19 cellular contexts compared by ENCODE assay signal in genomic region chr16:54538241-54538640, GRCh38.
DNase-seq lines count a peak whose midpoint lies in the region; ATAC-seq and TF ChIP-seq lines count a peak whose summit lies in the region.
"Had no signal": no experiment of that assay in that cellular context is flagged by ENCODE, and none has a peak within 500 bp of the region (broad histone marks: within the 10 kb centered on the region; RNA-seq: fewer than 3 reads in every experiment).

No MANE protein-coding gene starts in this region.

- intact Hi-C loops in Right ventricle myocardium inferior (cut with DNase I): no loop called here

- H3K36me3 ChIP-seq in brain microvascular endothelial cell (replicated peaks): no peaks in the 10 kb centered on the region
- H3K36me3 ChIP-seq: HAP-1, thyroid gland had no signal

- no peaks in the 10 kb centered on the region for H3K27me3 ChIP-seq in brain microvascular endothelial cell (replicated peaks)
- H3K27me3 ChIP-seq: thyroid gland had no signal

- in situ Hi-C loops in brain microvascular endothelial cell (cut with HindIII; ENCODE audit: low pct_ligation_motif_present, low sequenced_read_pairs): no loop called here

- no peaks in the 10 kb centered on the region for H3K9me3 Mint-ChIP-seq in neural crest cell
- H3K9me3 Mint-ChIP-seq: activated CD4-positive, alpha-beta T cell treated with anti-CD3 and anti-CD28 coated beads, Interleukin-2, amount 10 ng/mL, durations not matched to agents 24 days and 14 days had no signal

- no peak overlapping the region for H3K27ac Mint-ChIP-seq in neural crest cell (ENCODE audit: unreplicated experiment)
- H3K27ac Mint-ChIP-seq: activated CD4-positive, alpha-beta T cell treated with anti-CD3 and anti-CD28 coated beads, Interleukin-2, amount 10 ng/mL, durations not matched to agents 24 days and 14 days; activated naive CD8-positive, alpha-beta T cell had no signal

- ATAC-seq in Right ventricle myocardium inferior: no peak

- H3K4me3 ChIP-seq in brain microvascular endothelial cell (ENCODE audit: low read depth, low read length) (no peak overlapping the region), coronary artery (no peak overlapping the region)
- H3K4me3 ChIP-seq: HAP-1, thyroid gland had no signal

- H3K27ac ChIP-seq in C4-2B: no peak overlapping the region
- H3K27ac ChIP-seq in brain microvascular endothelial cell: no peak overlapping the region
- H3K27ac ChIP-seq in coronary artery: no peak overlapping the region
- H3K27ac ChIP-seq: thyroid gland had no signal

- DNase-seq in NCI-H1436 (lab: John Stamatoyannopoulos, UW) (peak; percentile 16), brain microvascular endothelial cell (no peak), neural crest cell (ENCODE audit: low read depth, low spot score) (no peak), coronary artery (ENCODE audit: low spot score) (no peak), Right ventricle myocardium inferior (ENCODE audit: missing footprints) (no peak), GOT3 (lab: John Stamatoyannopoulos, UW) (no peak)
- no peak for DNase-seq in activated effector memory CD4-positive, alpha-beta T cell treated with anti-CD3 and anti-CD28 coated beads, Interleukin-2, amount 50 U/mL, for 16 hours
- DNase-seq: activated CD4-positive, alpha-beta T cell treated with anti-CD3 and anti-CD28 coated beads, Interleukin-2, amount 10 ng/mL, durations not matched to agents 24 days and 14 days; C1 segment of cervical spinal cord; DND-41; head of caudate nucleus; KG1; NCI-H526 treated with DMSO at 0.1 percent for 48 hours; occipital lobe; Right ventricle myocardium superior; thyroid gland had no signal

- peak; percentile 22 for TF ChIP-seq CTCF in C4-2B (conservative IDR thresholded peaks at IDR 0.05)
- peak; percentile 32 for TF ChIP-seq CTCF in brain microvascular endothelial cell (IDR thresholded peaks at IDR 0.05; ENCODE audit: low read depth, low read length, missing control alignments)
- TF ChIP-seq CTCF in neural crest cell (conservative IDR thresholded peaks at IDR 0.05): peak; percentile 47
- TF ChIP-seq CTCF in coronary artery (IDR thresholded peaks at IDR 0.05): no peak

- no peak overlapping the region for H3K4me3 Mint-ChIP-seq in neural crest cell
- H3K4me3 Mint-ChIP-seq: activated CD4-positive, alpha-beta T cell treated with anti-CD3 and anti-CD28 coated beads, Interleukin-2, amount 10 ng/mL, durations not matched to agents 24 days and 14 days; activated naive CD8-positive, alpha-beta T cell had no signal

- H3K27me3 Mint-ChIP-seq in neural crest cell (ENCODE audit: low read depth): peaks cover 17% of the 10 kb centered on the region
- H3K27me3 Mint-ChIP-seq: activated CD4-positive, alpha-beta T cell treated with anti-CD3 and anti-CD28 coated beads, Interleukin-2, amount 10 ng/mL, durations not matched to agents 24 days and 14 days had no signal

- H3K4me1 Mint-ChIP-seq in neural crest cell: peaks cover 6% of the 10 kb centered on the region
- H3K4me1 Mint-ChIP-seq: activated CD4-positive, alpha-beta T cell treated with anti-CD3 and anti-CD28 coated beads, Interleukin-2, amount 10 ng/mL, durations not matched to agents 24 days and 14 days had no signal

- no peaks in the 10 kb centered on the region for H3K36me3 Mint-ChIP-seq in neural crest cell (ENCODE audit: low read depth)
- H3K36me3 Mint-ChIP-seq: activated naive CD8-positive, alpha-beta T cell had no signal
